Comparison of ENCODE assay signal across 15 cellular contexts in the genomic region with DNA sequence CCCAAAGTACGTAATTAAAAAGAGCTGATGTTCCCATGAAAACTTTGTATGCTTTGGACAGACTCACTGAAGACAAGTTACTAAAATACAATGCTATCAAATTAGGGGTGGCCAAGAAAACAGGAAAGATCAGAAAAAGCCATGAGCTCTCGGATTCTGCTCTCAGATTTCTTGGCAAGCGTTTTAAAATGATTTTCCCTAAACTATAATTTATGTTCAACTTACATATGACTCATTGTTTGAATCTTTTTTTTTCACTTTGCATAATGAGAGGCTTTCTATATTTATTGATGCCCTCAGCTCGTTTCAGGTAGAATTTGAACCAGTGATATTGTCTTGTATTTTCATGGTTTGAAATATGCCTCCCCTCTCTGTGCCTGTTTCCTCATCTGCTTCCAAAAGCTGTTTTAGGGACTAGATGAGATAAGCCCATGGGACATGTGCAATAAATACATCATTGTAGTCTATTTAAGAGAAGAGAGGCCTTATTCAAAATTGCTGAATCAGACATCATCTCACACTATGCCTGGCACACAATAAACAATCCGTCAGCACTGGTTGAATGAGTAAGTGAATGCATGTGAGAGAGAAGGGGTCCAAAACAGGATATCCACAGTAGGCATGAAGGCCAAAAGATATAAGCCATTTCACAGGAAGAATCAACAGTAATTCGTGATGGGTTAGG.
"Had no signal": no experiment of that assay in that cellular context is flagged by ENCODE, and none has a peak within 500 bp of the region (broad histone marks: within the 10 kb centered on the region; RNA-seq: fewer than 3 reads in every experiment).

No MANE protein-coding gene starts in this region.

- H3K27ac ChIP-seq: adrenal gland, foreskin keratinocyte, heart left ventricle, ovary, tibial artery, uterus had no signal

- H3K4me3 Mint-ChIP-seq: natural killer cell treated with Interleukin-12 subunit alpha and Interleukin-12 subunit beta and Interleukin-15 and Interleukin-18, amount 100 ng/mL, for 72 hours; T-helper 17 cell had no signal

- H3K27me3 Mint-ChIP-seq: T-helper 17 cell had no signal

- H3K9me3 Mint-ChIP-seq: natural killer cell treated with Interleukin-12 subunit alpha and Interleukin-12 subunit beta and Interleukin-15 and Interleukin-18, amount 100 ng/mL, for 72 hours had no signal

- H3K27ac Mint-ChIP-seq: natural killer cell treated with Interleukin-12 subunit alpha and Interleukin-12 subunit beta and Interleukin-15 and Interleukin-18, amount 100 ng/mL, for 72 hours; T-helper 17 cell had no signal

- H3K9me3 ChIP-seq: adrenal gland, heart left ventricle, ovary, tibial artery, uterus had no signal

- H3K36me3 Mint-ChIP-seq: natural killer cell treated with Interleukin-12 subunit alpha and Interleukin-12 subunit beta and Interleukin-15 and Interleukin-18, amount 100 ng/mL, for 72 hours had no signal

- H3K27me3 ChIP-seq: adrenal gland, foreskin keratinocyte, heart left ventricle, ovary, tibial artery, uterus had no signal

- H3K4me3 ChIP-seq: adrenal gland, heart left ventricle, ovary, tibial artery, uterus had no signal

- FAIRE-seq: islet of Langerhans, small intestine had no signal

- H3K36me3 ChIP-seq: adrenal gland, heart left ventricle, ovary, uterus had no signal

- H3K4me1 ChIP-seq: adrenal gland, foreskin keratinocyte, uterus had no signal

- DNase-seq: activated naive CD4-positive, alpha-beta T cell treated with anti-CD3 and anti-CD28 coated beads, Interleukin-2, amount 50 U/mL, for 16 hours; adrenal gland; central memory CD4-positive, alpha-beta T cell; cortex of kidney; erythroblast; foreskin keratinocyte; heart left ventricle; ovary; retina; small intestine; T-helper 17 cell; tibial artery; uterus had no signal
